Comparison of ENCODE assay signal across 1 cellular context in genomic region chr12:107522692-107523477, GRCh38.
TF ChIP-seq lines count a peak whose summit lies in the region.

No MANE protein-coding gene starts in this region.

TF ChIP-seq in GM12878, 131 proteins besides CTCF, POLR2A, EP300 and RAD21 (continued from another document):
- TF ChIP-seq MLLT1 (IDR thresholded peaks at IDR 0.05) = no peak
TF ChIP-seq in GM12878: peak in this region for 0.
